In the genomic region with DNA sequence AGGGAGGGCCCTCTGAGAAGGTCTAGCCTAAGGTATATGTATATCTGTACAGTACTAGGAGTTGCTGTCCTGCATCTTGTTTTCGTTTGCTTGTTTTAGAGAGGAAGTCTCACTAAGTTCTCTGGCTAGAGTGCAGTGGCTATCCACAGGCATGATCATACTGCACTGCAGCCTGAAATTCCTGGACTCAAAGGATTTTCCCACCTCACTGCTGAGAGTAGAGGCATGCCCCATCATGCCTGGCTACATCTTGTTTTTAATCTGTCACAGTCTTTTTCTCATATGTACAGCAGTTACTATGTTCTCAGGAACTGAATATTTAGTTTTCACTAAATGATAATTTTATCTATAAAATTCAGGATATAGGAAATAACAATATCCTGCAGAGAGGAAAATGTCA, we compare ENCODE assay signal across 20 cellular contexts. TPM values are rescaled to one million over a fixed set of nuclear protein-coding genes. Genes with fewer than 3 reads are reported as not detected.
"Had no signal": no experiment of that assay in that cellular context is flagged by ENCODE, and none has a peak within 500 bp of the region (broad histone marks: within the 10 kb centered on the region; RNA-seq: fewer than 3 reads in every experiment).

No MANE protein-coding gene starts in this region.

- DNase-seq: activated CD4-positive, alpha-beta T cell treated with anti-CD3 and anti-CD28 coated beads, Interleukin-2, amount 50 U/mL, for 1 hour; activated CD4-positive, CD25-positive, alpha-beta regulatory T cell treated with anti-CD3 and anti-CD28 coated beads, Interleukin-2, amount 50 U/mL, for 72 hours; activated CD8-positive, alpha-beta T cell treated with anti-CD3 and anti-CD28 coated beads, Interleukin-2, amount 10 ng/mL, durations not matched to agents 7 days and 5 days; activated gamma-delta T cell treated with Interleukin-2 at 50 U/mL for 16 hours; aorta; cerebellar nuclear complex; endodermal cell; foreskin melanocyte; left ventricle myocardium inferior; nephron progenitor cell; spleen; stimulated activated CD4-positive, alpha-beta T cell treated with anti-CD3 and anti-CD28 coated beads, Interleukin-4, amount 100 ng/mL, for 1 hour; stimulated activated naive CD4-positive, alpha-beta T cell; T1000; upper lobe of left lung had no signal

- H3K27ac ChIP-seq: coronary artery, left ventricle myocardium inferior, spleen, upper lobe of left lung, VCaP had no signal

- H3K36me3 ChIP-seq: left ventricle myocardium inferior, spleen, upper lobe of left lung had no signal

- H3K27ac Mint-ChIP-seq: activated CD8-positive, alpha-beta T cell treated with anti-CD3 and anti-CD28 coated beads, Interleukin-2, amount 10 ng/mL, durations not matched to agents 7 days and 5 days; activated naive CD4-positive, alpha-beta T cell treated with anti-CD3 and anti-CD28 coated beads, Interleukin-2, amount 50 U/mL, for 24 hours; endodermal cell; nephron progenitor cell; progenitor cell of endocrine pancreas; T-helper 1 cell treated with Interleukin-12 subunit alpha and Interleukin-12 subunit beta and Interleukin-4 antibody, amounts not matched to agents 30 μg/mL and 1 μg/mL, for 36 hours had no signal

- H3K4me3 ChIP-seq: coronary artery, left ventricle myocardium inferior, spleen, upper lobe of left lung had no signal

- H3K4me3 Mint-ChIP-seq: activated CD8-positive, alpha-beta T cell treated with anti-CD3 and anti-CD28 coated beads, Interleukin-2, amount 10 ng/mL, durations not matched to agents 7 days and 5 days; activated naive CD4-positive, alpha-beta T cell treated with anti-CD3 and anti-CD28 coated beads, Interleukin-2, amount 50 U/mL, for 24 hours; endodermal cell; nephron progenitor cell; T-helper 1 cell treated with Interleukin-12 subunit alpha and Interleukin-12 subunit beta and Interleukin-4 antibody, amounts not matched to agents 30 μg/mL and 1 μg/mL, for 36 hours had no signal

- H3K27me3 Mint-ChIP-seq: progenitor cell of endocrine pancreas had no signal

- H3K4me1 ChIP-seq: left ventricle myocardium inferior, spleen, upper lobe of left lung had no signal

- H3K4me1 Mint-ChIP-seq: activated naive CD4-positive, alpha-beta T cell treated with anti-CD3 and anti-CD28 coated beads, Interleukin-2, amount 50 U/mL, for 24 hours; endodermal cell; nephron progenitor cell had no signal

- ATAC-seq: activated CD8-positive, alpha-beta T cell treated with anti-CD3 and anti-CD28 coated beads, Interleukin-2, amount 10 ng/mL, durations not matched to agents 7 days and 5 days had no signal

RNA-seq across cellular contexts. Expression of gene PYHIN1, which starts 15.3 kb away (rescaled TPM):
- total RNA-seq: endodermal cell, progenitor cell of endocrine pancreas had no signal
- polyA plus RNA-seq: aorta had no signal
